10 cellular contexts compared by ENCODE assay signal in genomic region chr1:91617242-91617837, GRCh38.
DNase-seq lines count a peak whose midpoint lies in the region; ATAC-seq, FAIRE-seq and TF ChIP-seq lines count a peak whose summit lies in the region.
"Had no signal": no experiment of that assay in that cellular context is flagged by ENCODE, and none has a peak within 500 bp of the region (broad histone marks: within the 10 kb centered on the region; RNA-seq: fewer than 3 reads in every experiment).

No MANE protein-coding gene starts in this region.

- no peak overlapping the region for H3K56ac ChIP-seq in IMR-90 (ENCODE audit: extremely low read depth, insufficient read depth, low read length)

- intact Hi-C loops in IMR-90 (cut with micrococcal nuclease) (no loop called here), adrenal gland (cut with DNase I) (no loop called here), HepG2 (cut with micrococcal nuclease; ENCODE audit: unreplicated experiment) (loop anchor here (2.0 kb wide), 1 partner anchor 309 kb away; no protein-coding TSS in a partner anchor), posterior vena cava (cut with DNase I) (no loop called here)

- no peak overlapping the region for H3K4me3 ChIP-seq in DND-41 (ENCODE audit: low read depth in 1 of 2, low read length in 2 of 2)
- H3K4me3 ChIP-seq in IMR-90 (ENCODE audit: insufficient read depth, low read depth, low read length) = no peak overlapping the region
- no peak overlapping the region for H3K4me3 ChIP-seq in adrenal gland
- no peak overlapping the region for H3K4me3 ChIP-seq in HepG2 (replicated peaks in 1 of 3; ENCODE audit: insufficient read depth in 1 of 3, low read depth in 2 of 3, low read length in 3 of 3)

- TF ChIP-seq CTCF in DND-41 (IDR thresholded peaks at IDR 0.05; ENCODE audit: borderline replicate concordance, extremely low read depth, low read length, poor library complexity, severe bottlenecking) (peak; percentile 13), IMR-90 (conservative IDR thresholded peaks at IDR 0.05; ENCODE audit: low read depth, low read length) (no peak), adrenal gland (IDR thresholded peaks at IDR 0.05) (peak in 5 of 6 experiments; percentile 17 to 40 (median 34)), HepG2 (CRISPR knock-in tag; IDR thresholded peaks at IDR 0.05) (peak; percentile 71)

- H3K9ac ChIP-seq in DND-41 (ENCODE audit: low read depth, low read length) (no peak overlapping the region), IMR-90 (ENCODE audit: low read depth, low read length) (no peak overlapping the region), HepG2 (ENCODE audit: insufficient read depth, low read depth, low read length) (no peak overlapping the region)

- H3K27me3 ChIP-seq in DND-41 (ENCODE audit: insufficient read depth, low read length, poor library complexity) = no peaks in the 10 kb centered on the region
- H3K27me3 ChIP-seq in IMR-90 (ENCODE audit: control insufficient read depth, insufficient read depth, low read length) = peaks cover 5% of the 10 kb centered on the region; the same call in 1 of the 2 replicates
- no peaks in the 10 kb centered on the region for H3K27me3 ChIP-seq in adrenal gland
- 0 out of 5 replicates have a peak, but pooled peaks cover 0 to 4% of the 10 kb centered on the region in 2 experiments for H3K27me3 ChIP-seq in HepG2 (ENCODE audit: control insufficient read depth in 1 of 2, insufficient read depth in 2 of 2, low read length in 2 of 2)

- no peak for TF ChIP-seq EP300 in HepG2 (IDR thresholded peaks at IDR 0.05; ENCODE audit: low read depth in 2 of 2, low read length in 2 of 2)
- TF ChIP-seq EP300 in HepG2 (CRISPR knock-in tag; IDR thresholded peaks at IDR 0.05; ENCODE audit: borderline replicate concordance) = no peak

- no peak overlapping the region for H3K4me2 ChIP-seq in DND-41 (ENCODE audit: insufficient read depth, low read length)
- H3K4me2 ChIP-seq in IMR-90 (ENCODE audit: low read depth, low read length) = no peak overlapping the region
- H3K4me2 ChIP-seq in HepG2 (ENCODE audit: low read depth, low read length) = no peak overlapping the region

- H3K79me1 ChIP-seq in IMR-90 (ENCODE audit: low read depth in 1 of 2, low read length in 2 of 2) = no peaks in the 10 kb centered on the region

- H3K9me3 Mint-ChIP-seq in activated CD4-positive, alpha-beta memory T cell treated with anti-CD3 and anti-CD28 coated beads, Interleukin-2, amount 10 ng/mL, durations not matched to agents 7 days and 5 days = peaks cover 6% of the 10 kb centered on the region
- H3K9me3 Mint-ChIP-seq: memory B cell had no signal

- no peak overlapping the region for H3K18ac ChIP-seq in IMR-90 (ENCODE audit: low read depth, low read length)

- dilution Hi-C loops in IMR-90 (cut with HindIII; ENCODE audit: low sequenced_read_pairs, unreplicated experiment) = no loop called here

- no peak for TF ChIP-seq RAD21 in IMR-90 (IDR thresholded peaks at IDR 0.05; ENCODE audit: low read length)
- peak; percentile 12; the same call in 1 of the 2 replicates for TF ChIP-seq RAD21 in HepG2 (CRISPR knock-in tag; IDR thresholded peaks at IDR 0.05)

- H3K9me1 ChIP-seq in IMR-90 (ENCODE audit: insufficient read depth, low read length) = no peaks in the 10 kb centered on the region

- no peaks in the 10 kb centered on the region for H3K4me1 ChIP-seq in DND-41 (ENCODE audit: insufficient read depth, low read length)
- H3K4me1 ChIP-seq in IMR-90 (ENCODE audit: control insufficient read depth, insufficient read depth, low read length) = no peaks in the 10 kb centered on the region
- peaks cover 9 to 21% of the 10 kb centered on the region in 2 donors for H3K4me1 ChIP-seq in adrenal gland (replicated peaks in 1 of 2)
- peaks cover 9% of the 10 kb centered on the region; the same call in 1 of the 2 replicates for H3K4me1 ChIP-seq in HepG2 (ENCODE audit: insufficient read depth, low read length)

- H3K9me3 ChIP-seq in DND-41 (ENCODE audit: insufficient read depth, low read length, severe bottlenecking) (no peaks in the 10 kb centered on the region), IMR-90 (ENCODE audit: control insufficient read depth, insufficient read depth, low read length) (no peaks in the 10 kb centered on the region), adrenal gland (replicated peaks in 1 of 3) (no peaks in the 10 kb centered on the region), HepG2 (ENCODE audit: low read length) (no peaks in the 10 kb centered on the region)

- no peak overlapping the region for H2BK20ac ChIP-seq in IMR-90 (ENCODE audit: low read depth, low read length)

- BruUV-seq in IMR-90 (replicated peaks; lab: Mats Ljungman, UMichigan) (no TSS peak), HepG2 (replicated peaks; lab: Mats Ljungman, UMichigan) (no TSS peak)

- no peak overlapping the region for H2BK120ac ChIP-seq in IMR-90 (ENCODE audit: low read depth, low read length)

- H3K36me3 ChIP-seq in DND-41 (ENCODE audit: insufficient read depth, low read length) = no peaks in the 10 kb centered on the region
- no peaks in the 10 kb centered on the region for H3K36me3 ChIP-seq in IMR-90 (ENCODE audit: control insufficient read depth, insufficient read depth, low read length)
- no peaks in the 10 kb centered on the region for H3K36me3 ChIP-seq in adrenal gland (replicated peaks in 1 of 2)
- no peaks in the 10 kb centered on the region for H3K36me3 ChIP-seq in HepG2 (replicated peaks in 1 of 2; ENCODE audit: control insufficient read depth in 1 of 2, insufficient read depth in 2 of 2, low read length in 2 of 2)

- H3K27me3 Mint-ChIP-seq in activated CD4-positive, alpha-beta memory T cell treated with anti-CD3 and anti-CD28 coated beads, Interleukin-2, amount 10 ng/mL, durations not matched to agents 7 days and 5 days = peaks cover 11% of the 10 kb centered on the region

- ATAC-seq in DND-41 (ENCODE audit: insufficient read depth, low read depth) = no peak
- ATAC-seq in IMR-90 (ENCODE audit: low read depth) = no peak
- ATAC-seq in HepG2 = peak; percentile 99
- no peak for ATAC-seq in GM19324 (IDR thresholded peaks at IDR 0.05; ENCODE audit: low FRiP score, unreplicated experiment)

- DNase-seq in DND-41 (no peak), IMR-90 (no peak), adrenal gland (peak in 6 of 7 donors; percentile 50 to 78 (median 68)), HepG2 (ENCODE audit: low spot score) (peak; percentile 51), posterior vena cava (ENCODE audit: low spot score) (no peak)
- no peak for DNase-seq in activated CD4-positive, alpha-beta memory T cell treated with anti-CD3 and anti-CD28 coated beads, Interleukin-2, amount 10 ng/mL, durations not matched to agents 7 days and 5 days
- no peak for DNase-seq in activated effector memory CD4-positive, alpha-beta T cell treated with Interleukin-2 at 50 U/mL for 16 hours

- H3K27ac Mint-ChIP-seq in activated CD4-positive, alpha-beta memory T cell treated with anti-CD3 and anti-CD28 coated beads, Interleukin-2, amount 10 ng/mL, durations not matched to agents 7 days and 5 days = no peak overlapping the region
- H3K27ac Mint-ChIP-seq: memory B cell had no signal

- no peak overlapping the region for H2AK9ac ChIP-seq in IMR-90 (replicated peaks; ENCODE audit: low read depth, low read length, poor library complexity)

- H4K20me1 ChIP-seq in DND-41 (ENCODE audit: insufficient read depth, low read length) (no peaks in the 10 kb centered on the region), IMR-90 (ENCODE audit: insufficient read depth, low read length) (no peaks in the 10 kb centered on the region), HepG2 (ENCODE audit: insufficient read depth, low read length) (no peaks in the 10 kb centered on the region)

- H2BK5ac ChIP-seq in IMR-90 (ENCODE audit: low read depth, low read length, poor library complexity, severe bottlenecking) = no peak overlapping the region

- in situ Hi-C loops in IMR-90 (cut with MboI; ENCODE audit: low sequenced_read_pairs) (no loop called here), HepG2 (cut with HindIII; ENCODE audit: extremely low pct_ligation_motif_present, low pct_unique_long_range_greater_than_20kb) (loop anchor here (10.0 kb wide), 1 partner anchor 307 kb away; no protein-coding TSS in a partner anchor)

- no peak overlapping the region for H2BK15ac ChIP-seq in IMR-90 (ENCODE audit: low read depth, low read length)

- no peak overlapping the region for H4K8ac ChIP-seq in IMR-90 (ENCODE audit: low read depth in 2 of 2, low read length in 2 of 2)

- WGBS in IMR-90 (ENCODE audit: extremely low coverage in 2 of 2, insufficient read length in 1 of 2), 2 experiments = 100% methylated on average over 1 of the region's 6 CpGs; no CpG with 5 or more reads in 1 of the 2 experiments
- WGBS in adrenal gland, 4 donors = 39 to 52% (median 46%) methylated on average over 6 of the region's 6 CpGs
- 5% methylated on average over 6 of the region's 6 CpGs for WGBS in HepG2 (ENCODE audit: low lambda C conversion rate)

- H4K91ac ChIP-seq in IMR-90 (ENCODE audit: insufficient read depth, low read depth, low read length) = no peak overlapping the region

- CTCF ChIA-PET in IMR-90 (lab: Yijun Ruan, JAX) = no interaction called here
- CTCF ChIA-PET in HepG2 (lab: Yijun Ruan, JAX; ENCODE audit: low intra/inter-chr PET ratio, low total read pairs) = no interaction called here
- CTCF ChIA-PET in activated CD4-positive, alpha-beta memory T cell treated with anti-CD3 and anti-CD28 coated beads, Interleukin-2, amount 10 ng/mL, durations not matched to agents 7 days and 5 days (lab: Charles Lee) = no interaction called here

- no peak for FAIRE-seq in HepG2 (lab: Jason Lieb, UNC)
- FAIRE-seq: TTC549 had no signal

- H3K14ac ChIP-seq in IMR-90 (replicated peaks; ENCODE audit: low read depth, low read length) = no peak overlapping the region

- no peak overlapping the region for H2AFZ ChIP-seq in DND-41 (ENCODE audit: low read depth, low read length)
- no peak overlapping the region for H2AFZ ChIP-seq in IMR-90 (replicated peaks; ENCODE audit: low read length, poor library complexity)
- no peak overlapping the region for H2AFZ ChIP-seq in HepG2 (ENCODE audit: low read length)

- H3K4ac ChIP-seq in IMR-90 (ENCODE audit: low read depth, low read length) = no peak overlapping the region

- no peak for TF ChIP-seq POLR2A in IMR-90 (IDR thresholded peaks at IDR 0.05; ENCODE audit: low read depth, low read length)
- TF ChIP-seq POLR2A in adrenal gland (IDR thresholded peaks at IDR 0.05) = no peak
- TF ChIP-seq POLR2A in HepG2 (IDR thresholded peaks at IDR 0.05; ENCODE audit: insufficient read depth in 1 of 2, low read depth in 2 of 2, low read length in 2 of 2) = no peak

- no peak overlapping the region for H3K27ac ChIP-seq in DND-41 (ENCODE audit: low read length)
- no peak overlapping the region for H3K27ac ChIP-seq in IMR-90 (ENCODE audit: insufficient read depth, low read length)
- H3K27ac ChIP-seq in adrenal gland = peak overlapping the region in 2 of 5 donors; percentile 19 to 32
- H3K27ac ChIP-seq in HepG2 (ENCODE audit: extremely low read length, insufficient read depth, low read length) = no peak overlapping the region

- H2AK5ac ChIP-seq in IMR-90 (ENCODE audit: low read depth, low read length) = no peak overlapping the region

- H3K4me1 Mint-ChIP-seq in activated CD4-positive, alpha-beta memory T cell treated with anti-CD3 and anti-CD28 coated beads, Interleukin-2, amount 10 ng/mL, durations not matched to agents 7 days and 5 days = peaks cover 3% of the 10 kb centered on the region
- H3K4me1 Mint-ChIP-seq: memory B cell had no signal

- H3K4me3 Mint-ChIP-seq in activated CD4-positive, alpha-beta memory T cell treated with anti-CD3 and anti-CD28 coated beads, Interleukin-2, amount 10 ng/mL, durations not matched to agents 7 days and 5 days = no peak overlapping the region
- H3K4me3 Mint-ChIP-seq: memory B cell had no signal

- no peak overlapping the region for H3K23ac ChIP-seq in IMR-90 (ENCODE audit: low read depth, low read length)

- H4K5ac ChIP-seq in IMR-90 (ENCODE audit: low read depth, low read length) = no peak overlapping the region

- peaks cover 2% of the 10 kb centered on the region for H3K36me3 Mint-ChIP-seq in activated CD4-positive, alpha-beta memory T cell treated with anti-CD3 and anti-CD28 coated beads, Interleukin-2, amount 10 ng/mL, durations not matched to agents 7 days and 5 days (ENCODE audit: low read depth)
- H3K36me3 Mint-ChIP-seq: memory B cell had no signal

- POLR2A ChIA-PET in IMR-90 (lab: Charles Lee; ENCODE audit: unreplicated experiment) = no interaction called here
- POLR2A ChIA-PET in HepG2 (lab: Yijun Ruan, JAX) = no interaction called here
- POLR2A ChIA-PET in activated CD4-positive, alpha-beta memory T cell treated with anti-CD3 and anti-CD28 coated beads, Interleukin-2, amount 10 ng/mL, durations not matched to agents 7 days and 5 days (lab: Charles Lee) = no interaction called here

- H3K79me2 ChIP-seq in DND-41 (ENCODE audit: insufficient read depth, low read length) (no peaks in the 10 kb centered on the region), HepG2 (ENCODE audit: insufficient read depth, low read length) (no peaks in the 10 kb centered on the region)

Comparison
In these comparisons a context has a peak if more than half of its experiments do, and no peak if none do; other contexts are left out.
1. DNase-seq: peak in adrenal gland (6 of 7) and HepG2 (single experiment); none in DND-41 (single experiment), IMR-90 (single experiment), activated CD4-positive, alpha-beta memory T cell treated with anti-CD3 and anti-CD28 coated beads, Interleukin-2, amount 10 ng/mL, durations not matched to agents 7 days and 5 days (single experiment), posterior vena cava (single experiment) and activated effector memory CD4-positive, alpha-beta T cell treated with Interleukin-2 at 50 U/mL for 16 hours (single experiment).